Comparison of ENCODE assay signal across 21 cellular contexts in genomic region chr6:163842467-163842866, GRCh38.
DNase-seq lines count a peak whose midpoint lies in the region; ATAC-seq lines count a peak whose summit lies in the region.
"Had no signal": no experiment of that assay in that cellular context is flagged by ENCODE, and none has a peak within 500 bp of the region (broad histone marks: within the 10 kb centered on the region; RNA-seq: fewer than 3 reads in every experiment).

No MANE protein-coding gene starts in this region.

- DNase-seq in C1 segment of cervical spinal cord (lab: John Stamatoyannopoulos, UW): no peak
- DNase-seq in activated T-cell treated with anti-CD3 and anti-CD28 coated beads, Interleukin-2, amount 50 U/mL, for 1 hour: no peak
- no peak for DNase-seq in NCI-H1417 treated with DMSO at 0.1 percent for 48 hours (lab: John Stamatoyannopoulos, UW)
- DNase-seq: CD4-positive, CD25-positive, alpha-beta regulatory T cell; COR-L47; GDM1; HCEC 1CT; MM.1S; NCI-H1092 treated with DMSO at 0.1 percent for 48 hours; NCI-H1694 treated with DMSO at 0.1 percent for 48 hours; NCI-H345; NCI-H526; PC-9; SIG-M5; T-cell had no signal

- ATAC-seq in GM18502 (IDR thresholded peaks at IDR 0.05; ENCODE audit: poor library complexity, unreplicated experiment) (peak; percentile 44), GM18909 (IDR thresholded peaks at IDR 0.05; ENCODE audit: poor library complexity, unreplicated experiment) (peak; percentile 84), HG02852 (IDR thresholded peaks at IDR 0.05; ENCODE audit: unreplicated experiment) (peak; percentile 84), HG03469 (IDR thresholded peaks at IDR 0.05; ENCODE audit: unreplicated experiment) (peak; percentile 94)
- ATAC-seq: GM23338, SK-N-SH treated with all-trans-retinoic acid at 6 μM for 48 hours, T-cell had no signal

Comparison
In these comparisons a context has a peak if more than half of its experiments do, and no peak if none do; other contexts are left out.
1. ATAC-seq: peak in every context shown above with its lines; median percentile 94 in HG03469; 84 in GM18909; 84 in HG02852; 44 in GM18502.